Comparison of ENCODE assay signal across 9 cellular contexts in genomic region chr3:111538687-111539086, GRCh38. TPM values are rescaled to one million over a fixed set of nuclear protein-coding genes. Genes with fewer than 3 reads are reported as not detected.
A peak's percentile ranks its signal among the peaks of the same experiment; 100 is the strongest.
DNase-seq lines count a peak whose midpoint lies in the region; ATAC-seq and TF ChIP-seq lines count a peak whose summit lies in the region.
"Had no signal": no experiment of that assay in that cellular context is flagged by ENCODE, and none has a peak within 500 bp of the region (broad histone marks: within the 10 kb centered on the region; RNA-seq: fewer than 3 reads in every experiment).

No MANE protein-coding gene starts in this region.

- peak; percentile 59 for DNase-seq in OCI-M1 (lab: John Stamatoyannopoulos, UW)
- DNase-seq in hepatocyte (ENCODE audit: low spot score) = no peak
- DNase-seq in DMS53 treated with DMSO at 0.1 percent for 48 hours (lab: John Stamatoyannopoulos, UW; ENCODE audit: unreplicated experiment) = no peak
- no peak for DNase-seq in hypothalamus (lab: John Stamatoyannopoulos, UW)
- DNase-seq in NCI-H526 (lab: John Stamatoyannopoulos, UW) = no peak
- no peak for DNase-seq in NCI-H2081 treated with DMSO at 0.1 percent for 48 hours (lab: John Stamatoyannopoulos, UW)

- peak overlapping the region; percentile 67 for H3K4me2 ChIP-seq in hepatocyte

- peak overlapping the region; percentile 34 for H2AFZ ChIP-seq in hepatocyte

- H3K79me2 ChIP-seq in hepatocyte = no peaks in the 10 kb centered on the region

- TF ChIP-seq CTCF in hepatocyte (IDR thresholded peaks at IDR 0.05; ENCODE audit: poor library complexity) = no peak

- no peaks in the 10 kb centered on the region for H3K27me3 ChIP-seq in hepatocyte

- 55% methylated on average over 4 of the region's 4 CpGs for whole genome bisulfite sequencing in hepatocyte (ENCODE audit: low lambda C conversion rate, missing lambda C conversion rate)

- no peaks in the 10 kb centered on the region for H3K9me3 ChIP-seq in hepatocyte (ENCODE audit: low read depth)
- H3K9me3 ChIP-seq: thoracic aorta had no signal

- H3K4me1 ChIP-seq in hepatocyte (ENCODE audit: insufficient read depth) = peaks cover 20% of the 10 kb centered on the region

- H3K4me3 ChIP-seq in hepatocyte = no peak overlapping the region
- H3K4me3 ChIP-seq: thoracic aorta had no signal

- H3K27ac ChIP-seq in hepatocyte = peak overlapping the region; percentile 31
- H3K27ac ChIP-seq: thoracic aorta had no signal

- ATAC-seq in GM18870 (IDR thresholded peaks at IDR 0.05; ENCODE audit: unreplicated experiment) (peak; percentile 59), HG02884 (IDR thresholded peaks at IDR 0.05; ENCODE audit: unreplicated experiment) (peak; percentile 43)

- H3K9me2 ChIP-seq in hepatocyte (replicated peaks; ENCODE audit: insufficient read depth) = no peaks in the 10 kb centered on the region

- no peaks in the 10 kb centered on the region for H3K36me3 ChIP-seq in hepatocyte (replicated peaks; ENCODE audit: insufficient read depth, low read depth)
- H3K36me3 ChIP-seq: thoracic aorta had no signal

- H4K20me1 ChIP-seq in hepatocyte (ENCODE audit: insufficient read depth, poor library complexity, severe bottlenecking) = no peaks in the 10 kb centered on the region

RNA-seq across cellular contexts. Expression of gene CD96, which starts 3.3 kb away (rescaled TPM):
- total RNA-seq in hepatocyte = 0.28 and 0.60 TPM in 2 replicates
- 0.36 and 2.0 TPM in 2 replicates for polyA plus RNA-seq in hepatocyte

RNA-seq across cellular contexts. Expression of gene ZBED2, which starts 56.5 kb away (rescaled TPM):
- 0.32 and 0.50 TPM in 2 replicates for total RNA-seq in hepatocyte
- polyA plus RNA-seq in hepatocyte = 0.66 and 1.5 TPM in 2 replicates
- total RNA-seq: thoracic aorta had no signal
